ENCODE assay signal across 8 cellular contexts in the genomic region with DNA sequence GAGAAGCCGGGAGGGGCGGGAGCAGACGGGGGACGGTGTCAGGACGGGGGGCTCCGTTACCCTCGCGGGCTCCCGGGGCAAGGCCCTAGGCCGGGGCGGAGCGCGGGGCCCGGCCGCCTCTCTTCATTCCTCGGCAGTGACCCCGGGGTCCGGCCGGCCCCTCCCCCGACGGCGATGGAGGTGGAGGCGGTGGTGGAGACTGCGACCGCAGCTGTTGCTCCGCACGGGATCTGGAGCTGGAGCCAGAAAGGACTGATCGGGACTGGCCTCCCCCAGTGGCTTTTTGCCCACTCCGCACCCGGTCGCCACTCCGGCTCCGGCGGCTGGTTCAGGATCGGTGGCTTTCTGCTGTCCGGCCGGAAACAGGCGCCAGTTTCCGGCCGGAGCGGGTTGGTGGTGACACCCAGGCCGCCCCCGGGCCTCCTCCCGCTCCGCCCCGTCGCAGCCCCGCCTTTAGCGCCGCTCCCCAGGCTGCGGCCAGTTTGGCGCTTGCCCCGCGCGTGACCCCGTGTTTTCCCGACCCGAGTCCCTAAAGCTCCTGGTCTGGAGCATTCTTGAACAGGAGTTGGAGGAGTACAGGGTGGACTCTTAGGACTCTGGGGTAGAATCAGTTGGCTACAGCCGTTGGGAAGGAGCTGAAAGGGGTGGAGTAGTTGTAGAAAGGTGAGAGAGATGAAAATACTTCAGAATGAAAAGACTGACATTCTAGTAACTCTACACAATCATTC. TPM values are rescaled to one million over a fixed set of nuclear protein-coding genes. Genes with fewer than 3 reads are reported as not detected.
DNase-seq lines count a peak whose midpoint lies in the region; ATAC-seq and TF ChIP-seq lines count a peak whose summit lies in the region.

A gene (minus strand): TSS at position 339 of the 728 bp plus-strand sequence. CDS start 33,216 bp downstream, outside the sequence.

- H3K36me3 ChIP-seq in prostate gland, result no peaks in the 10 kb centered on the region
- no peaks in the 10 kb centered on the region for H3K36me3 ChIP-seq in upper lobe of right lung

- no peaks in the 10 kb centered on the region for H3K9me3 Mint-ChIP-seq in T-helper 1 cell treated with Interleukin-12 subunit alpha and Interleukin-12 subunit beta and Interleukin-4 antibody, amounts not matched to agents 30 μg/mL and 1 μg/mL, for 36 hours

- peaks cover 9% of the 10 kb centered on the region for H3K36me3 Mint-ChIP-seq in T-helper 1 cell treated with Interleukin-12 subunit alpha and Interleukin-12 subunit beta and Interleukin-4 antibody, amounts not matched to agents 30 μg/mL and 1 μg/mL, for 36 hours (ENCODE audit: low read depth)

- TF ChIP-seq CTCF in prostate gland (IDR thresholded peaks at IDR 0.05) (peak in 1 of 4 experiments; percentile 25), upper lobe of right lung (IDR thresholded peaks at IDR 0.05) (no peak)

- H3K4me1 ChIP-seq in prostate gland (replicated peaks), result peaks cover 9% of the 10 kb centered on the region
- peaks cover 30% of the 10 kb centered on the region for H3K4me1 ChIP-seq in upper lobe of right lung

- 2% methylated on average over 54 of the region's 59 CpGs for WGBS in prostate gland

- H3K27ac ChIP-seq in prostate gland (peak within 1 kb of the TSS; percentile 96 to 98), upper lobe of right lung (peak within 1 kb of the TSS; percentile 93)

- intact Hi-C loops in left ventricle myocardium superior (cut with micrococcal nuclease), result loop anchor here (2.0 to 10.0 kb wide), 2 partner anchors 46 to 56 kb away; a partner anchor contains a TSS
- intact Hi-C loops in prostate gland (cut with DNase I), result no loop called here
- intact Hi-C loops in upper lobe of right lung (cut with DNase I), result no loop called here

- ATAC-seq in HG02588 (IDR thresholded peaks at IDR 0.05; ENCODE audit: unreplicated experiment), result peak; percentile 79
- ATAC-seq in left ventricle myocardium superior, result peak; percentile 96
- peak; percentile 99 for ATAC-seq in upper lobe of right lung

- no peaks in the 10 kb centered on the region for H3K9me3 ChIP-seq in prostate gland
- H3K9me3 ChIP-seq in upper lobe of right lung, result no peaks in the 10 kb centered on the region

- peak within 1 kb of the TSS; percentile 94 for H3K27ac Mint-ChIP-seq in T-helper 1 cell treated with Interleukin-12 subunit alpha and Interleukin-12 subunit beta and Interleukin-4 antibody, amounts not matched to agents 30 μg/mL and 1 μg/mL, for 36 hours

- peak; percentile 89 for DNase-seq in NCI-H1105 (lab: John Stamatoyannopoulos, UW)
- DNase-seq in amygdala (lab: John Stamatoyannopoulos, UW), result peak; percentile 21 to 92 (median 80)
- DNase-seq in left ventricle myocardium superior, result peak; percentile 92
- peak; percentile 85 for DNase-seq in prostate gland (ENCODE audit: low spot score)
- peak; percentile 95 for DNase-seq in upper lobe of right lung

- peaks cover 33% of the 10 kb centered on the region for H3K4me1 Mint-ChIP-seq in T-helper 1 cell treated with Interleukin-12 subunit alpha and Interleukin-12 subunit beta and Interleukin-4 antibody, amounts not matched to agents 30 μg/mL and 1 μg/mL, for 36 hours (ENCODE audit: low read depth)

- H3K4me3 ChIP-seq in prostate gland (peak within 1 kb of the TSS; percentile 80 to 88), upper lobe of right lung (peak within 1 kb of the TSS; percentile 80)

- TF ChIP-seq POLR2A in GM10847 (IDR thresholded peaks at IDR 0.05; ENCODE audit: extremely low read depth, insufficient read length) (peak; percentile 54), prostate gland (IDR thresholded peaks at IDR 0.05) (peak; percentile 70)

- H3K27me3 Mint-ChIP-seq in T-helper 1 cell treated with Interleukin-12 subunit alpha and Interleukin-12 subunit beta and Interleukin-4 antibody, amounts not matched to agents 30 μg/mL and 1 μg/mL, for 36 hours (ENCODE audit: low read depth), result peaks cover 2% of the 10 kb centered on the region

- no peaks in the 10 kb centered on the region for H3K27me3 ChIP-seq in prostate gland (replicated peaks; ENCODE audit: insufficient read depth)
- no peaks in the 10 kb centered on the region for H3K27me3 ChIP-seq in upper lobe of right lung

- peak within 1 kb of the TSS; percentile 99 for H3K4me3 Mint-ChIP-seq in T-helper 1 cell treated with Interleukin-12 subunit alpha and Interleukin-12 subunit beta and Interleukin-4 antibody, amounts not matched to agents 30 μg/mL and 1 μg/mL, for 36 hours

RNA-seq across cellular contexts. Expression of the gene that starts here (rescaled TPM):
- 23.0 TPM for total RNA-seq in left ventricle myocardium superior
- total RNA-seq in prostate gland, result 10 to 100 TPM; 13.5 to 27.3 TPM
- 35.3 TPM for total RNA-seq in upper lobe of right lung

Comparison
In these comparisons a context has a peak if more than half of its experiments do, and no peak if none do; other contexts are left out.
1. Peak in every context shown above with its lines: DNase-seq, ATAC-seq, H3K4me3 ChIP-seq and H3K27ac ChIP-seq.